ENCODE assay signal across 1 cellular context in the genomic region with DNA sequence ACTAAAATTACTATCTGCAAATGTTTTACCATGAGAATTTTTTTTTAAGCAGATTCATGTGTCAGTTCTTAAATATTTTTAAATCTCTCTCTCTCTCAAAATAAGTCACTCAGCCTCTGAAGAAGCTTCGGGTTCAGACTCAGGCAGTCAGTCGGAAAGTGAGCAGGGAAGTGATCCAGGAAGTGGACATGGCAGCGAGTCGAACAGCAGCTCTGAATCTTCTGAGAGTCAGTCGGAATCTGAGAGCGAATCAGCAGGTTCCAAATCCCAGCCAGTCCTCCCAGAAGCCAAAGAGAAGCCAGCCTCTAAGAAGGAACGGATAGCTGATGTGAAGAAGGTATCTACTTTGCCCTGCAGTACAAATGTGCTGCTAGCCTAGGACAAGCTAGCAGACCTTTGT.
TF ChIP-seq lines count a peak whose summit lies in the region.

No MANE protein-coding gene starts in this region.

TF ChIP-seq in HepG2, 621 proteins besides CTCF, POLR2A, EP300 and RAD21:
- TF ChIP-seq ZNF441 (CRISPR knock-in tag; IDR thresholded peaks at IDR 0.05; ENCODE audit: borderline replicate concordance) (no peak), ZNF564 (CRISPR knock-in tag; IDR thresholded peaks at IDR 0.05) (no peak), MIER3 (CRISPR knock-in tag; IDR thresholded peaks at IDR 0.05; ENCODE audit: borderline replicate concordance) (no peak), SMAD3 (CRISPR knock-in tag; IDR thresholded peaks at IDR 0.05) (no peak), ZNF354B (CRISPR knock-in tag; IDR thresholded peaks at IDR 0.05) (no peak), NRL (CRISPR knock-in tag; IDR thresholded peaks at IDR 0.05; ENCODE audit: borderline replicate concordance) (no peak), USF2 (IDR thresholded peaks at IDR 0.05; ENCODE audit: low read depth, low read length) (no peak), USF2 (CRISPR knock-in tag; IDR thresholded peaks at IDR 0.05; ENCODE audit: borderline replicate concordance) (no peak), ZNF451 (CRISPR knock-in tag; IDR thresholded peaks at IDR 0.05) (no peak), ZNF773 (CRISPR knock-in tag; IDR thresholded peaks at IDR 0.05; ENCODE audit: borderline replicate concordance) (no peak), GPN1 (CRISPR knock-in tag; IDR thresholded peaks at IDR 0.05; ENCODE audit: borderline replicate concordance) (no peak), ZNF34 (CRISPR knock-in tag; IDR thresholded peaks at IDR 0.05; ENCODE audit: borderline replicate concordance) (no peak), ZNF740 (CRISPR knock-in tag; IDR thresholded peaks at IDR 0.05) (no peak), RBM22 (optimal IDR thresholded peaks at IDR 0.05; ENCODE audit: low read length) (no peak), ZMYM2 (CRISPR knock-in tag; IDR thresholded peaks at IDR 0.05) (no peak)
- TF ChIP-seq, protein P1, sequence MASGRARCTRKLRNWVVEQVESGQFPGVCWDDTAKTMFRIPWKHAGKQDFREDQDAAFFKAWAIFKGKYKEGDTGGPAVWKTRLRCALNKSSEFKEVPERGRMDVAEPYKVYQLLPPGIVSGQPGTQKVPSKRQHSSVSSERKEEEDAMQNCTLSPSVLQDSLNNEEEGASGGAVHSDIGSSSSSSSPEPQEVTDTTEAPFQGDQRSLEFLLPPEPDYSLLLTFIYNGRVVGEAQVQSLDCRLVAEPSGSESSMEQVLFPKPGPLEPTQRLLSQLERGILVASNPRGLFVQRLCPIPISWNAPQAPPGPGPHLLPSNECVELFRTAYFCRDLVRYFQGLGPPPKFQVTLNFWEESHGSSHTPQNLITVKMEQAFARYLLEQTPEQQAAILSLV (CRISPR knock-in tag; IDR thresholded peaks at IDR 0.05; ENCODE audit: borderline replicate concordance), result no peak
- TF ChIP-seq, protein P2, sequence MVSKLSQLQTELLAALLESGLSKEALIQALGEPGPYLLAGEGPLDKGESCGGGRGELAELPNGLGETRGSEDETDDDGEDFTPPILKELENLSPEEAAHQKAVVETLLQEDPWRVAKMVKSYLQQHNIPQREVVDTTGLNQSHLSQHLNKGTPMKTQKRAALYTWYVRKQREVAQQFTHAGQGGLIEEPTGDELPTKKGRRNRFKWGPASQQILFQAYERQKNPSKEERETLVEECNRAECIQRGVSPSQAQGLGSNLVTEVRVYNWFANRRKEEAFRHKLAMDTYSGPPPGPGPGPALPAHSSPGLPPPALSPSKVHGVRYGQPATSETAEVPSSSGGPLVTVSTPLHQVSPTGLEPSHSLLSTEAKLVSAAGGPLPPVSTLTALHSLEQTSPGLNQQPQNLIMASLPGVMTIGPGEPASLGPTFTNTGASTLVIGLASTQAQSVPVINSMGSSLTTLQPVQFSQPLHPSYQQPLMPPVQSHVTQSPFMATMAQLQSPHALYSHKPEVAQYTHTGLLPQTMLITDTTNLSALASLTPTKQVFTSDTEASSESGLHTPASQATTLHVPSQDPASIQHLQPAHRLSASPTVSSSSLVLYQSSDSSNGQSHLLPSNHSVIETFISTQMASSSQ (IDR thresholded peaks at IDR 0.05; ENCODE audit: low read depth), result no peak
- TF ChIP-seq, protein P2 (CRISPR knock-in tag; IDR thresholded peaks at IDR 0.05; ENCODE audit: borderline replicate concordance), result no peak
- TF ChIP-seq, protein P3, sequence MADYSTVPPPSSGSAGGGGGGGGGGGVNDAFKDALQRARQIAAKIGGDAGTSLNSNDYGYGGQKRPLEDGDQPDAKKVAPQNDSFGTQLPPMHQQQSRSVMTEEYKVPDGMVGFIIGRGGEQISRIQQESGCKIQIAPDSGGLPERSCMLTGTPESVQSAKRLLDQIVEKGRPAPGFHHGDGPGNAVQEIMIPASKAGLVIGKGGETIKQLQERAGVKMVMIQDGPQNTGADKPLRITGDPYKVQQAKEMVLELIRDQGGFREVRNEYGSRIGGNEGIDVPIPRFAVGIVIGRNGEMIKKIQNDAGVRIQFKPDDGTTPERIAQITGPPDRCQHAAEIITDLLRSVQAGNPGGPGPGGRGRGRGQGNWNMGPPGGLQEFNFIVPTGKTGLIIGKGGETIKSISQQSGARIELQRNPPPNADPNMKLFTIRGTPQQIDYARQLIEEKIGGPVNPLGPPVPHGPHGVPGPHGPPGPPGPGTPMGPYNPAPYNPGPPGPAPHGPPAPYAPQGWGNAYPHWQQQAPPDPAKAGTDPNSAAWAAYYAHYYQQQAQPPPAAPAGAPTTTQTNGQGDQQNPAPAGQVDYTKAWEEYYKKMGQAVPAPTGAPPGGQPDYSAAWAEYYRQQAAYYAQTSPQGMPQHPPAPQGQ (CRISPR knock-in tag; IDR thresholded peaks at IDR 0.05; ENCODE audit: borderline replicate concordance), result no peak
